Comparison of ENCODE assay signal across 1 cellular context in the genomic region with DNA sequence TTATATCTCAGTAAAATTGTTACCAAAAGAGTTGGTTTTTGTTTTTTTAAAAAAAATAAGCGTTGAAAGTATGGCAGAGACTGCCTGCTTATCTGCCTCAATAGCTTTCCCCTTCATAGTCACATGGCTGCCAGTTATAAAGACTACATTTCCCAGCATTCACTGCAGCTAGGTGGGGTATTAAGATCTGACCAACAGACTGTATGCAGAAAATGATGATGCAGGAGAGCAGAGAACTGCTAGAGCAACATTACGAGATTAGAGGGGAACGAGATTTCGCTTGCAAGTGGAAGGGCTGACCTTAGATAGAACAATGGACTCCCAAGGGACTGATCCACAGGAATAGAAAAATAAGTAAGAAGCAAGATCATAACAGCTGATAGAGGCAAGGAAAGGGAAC.
TF ChIP-seq lines count a peak whose summit lies in the region.

No MANE protein-coding gene starts in this region.

TF ChIP-seq in H1, 55 proteins besides CTCF, POLR2A, EP300 and RAD21:
- TF ChIP-seq SIRT6 (IDR thresholded peaks at IDR 0.05; ENCODE audit: low read length) (no peak), YY1 (IDR thresholded peaks at IDR 0.05; ENCODE audit: low read depth, low read length) (peak; percentile 81; the same call in 1 of the 2 replicates), GABPA (IDR thresholded peaks at IDR 0.05; ENCODE audit: borderline replicate concordance, insufficient read depth, low read length) (no peak), KDM5A (IDR thresholded peaks at IDR 0.05; ENCODE audit: low read length) (no peak), SP1 (IDR thresholded peaks at IDR 0.05; ENCODE audit: low read depth, low read length) (no peak), TAF1 (IDR thresholded peaks at IDR 0.05; ENCODE audit: low read depth, low read length) (no peak), EGR1 (IDR thresholded peaks at IDR 0.05; ENCODE audit: borderline replicate concordance, low read depth, low read length) (no peak), TCF12 (IDR thresholded peaks at IDR 0.05; ENCODE audit: low read depth, low read length) (no peak), ZNF274 (IDR thresholded peaks at IDR 0.05; ENCODE audit: borderline replicate concordance, extremely low read depth, low read length) (no peak), CHD1 (IDR thresholded peaks at IDR 0.05; ENCODE audit: low read depth, low read length) (no peak), GTF2F1 (IDR thresholded peaks at IDR 0.05; ENCODE audit: borderline replicate concordance, low read depth, low read length) (no peak), JUND (IDR thresholded peaks at IDR 0.05; ENCODE audit: low read length) (no peak), SIX5 (IDR thresholded peaks at IDR 0.05; ENCODE audit: low read depth, low read length) (peak; percentile 63), HDAC2 (IDR thresholded peaks at IDR 0.05; ENCODE audit: borderline replicate concordance in 1 of 2, low read depth in 2 of 2, low read length in 2 of 2) (no peak)
- TF ChIP-seq, protein P1, sequence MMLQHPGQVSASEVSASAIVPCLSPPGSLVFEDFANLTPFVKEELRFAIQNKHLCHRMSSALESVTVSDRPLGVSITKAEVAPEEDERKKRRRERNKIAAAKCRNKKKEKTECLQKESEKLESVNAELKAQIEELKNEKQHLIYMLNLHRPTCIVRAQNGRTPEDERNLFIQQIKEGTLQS (IDR thresholded peaks at IDR 0.05; ENCODE audit: insufficient read depth, low read depth, low read length): no peak
TF ChIP-seq in H1: peak in this region for 2.
